ENCODE assay signal across 8 cellular contexts in the genomic region with DNA sequence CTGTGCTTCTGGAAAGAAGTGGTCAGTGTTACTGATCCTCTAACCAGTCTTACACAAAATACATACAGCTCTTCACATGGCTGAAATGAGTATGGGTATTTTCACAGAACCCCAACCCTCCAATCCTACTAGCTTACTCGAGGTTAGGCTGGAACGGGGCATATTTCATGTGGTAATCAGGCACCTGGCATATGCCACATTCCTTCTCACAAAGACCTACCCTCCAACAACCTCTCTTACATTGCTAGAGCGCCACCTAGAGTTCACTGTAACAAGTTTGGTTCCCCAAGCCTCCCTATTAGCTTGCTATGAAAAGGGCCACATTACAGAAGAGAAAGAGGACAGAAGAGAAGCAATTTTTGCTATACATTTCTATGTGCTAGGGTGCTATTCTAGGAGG.
DNase-seq lines count a peak whose midpoint lies in the region; ATAC-seq and TF ChIP-seq lines count a peak whose summit lies in the region.

No MANE protein-coding gene starts in this region.

- H3K36me3 ChIP-seq in right lobe of liver (no peaks in the 10 kb centered on the region), psoas muscle (ENCODE audit: insufficient read depth in 1 of 2, low read depth in 1 of 2) (no peaks in the 10 kb centered on the region)

- H3K4me3 Mint-ChIP-seq in activated T-cell treated with anti-CD3 and anti-CD28 coated beads, Interleukin-2, amount 50 U/mL, for 72 hours: no peak overlapping the region

- DNase-seq in activated T-cell treated with anti-CD3 and anti-CD28 coated beads, Interleukin-2, amount 50 U/mL, for 72 hours: peak; percentile 0 to 1
- DNase-seq in activated T-cell treated with anti-CD3 and anti-CD28 coated beads, Interleukin-2, amount 50 U/mL, for 1 hour: no peak
- peak; percentile 17 for DNase-seq in NCI-H2171 (lab: John Stamatoyannopoulos, UW)
- DNase-seq in astrocyte of the cerebellum (ENCODE audit: low read depth): peak; percentile 9
- no peak for DNase-seq in right lobe of liver
- DNase-seq in psoas muscle: no peak
- no peak for DNase-seq in stimulated activated CD4-positive, alpha-beta T cell treated with anti-CD3 and anti-CD28 coated beads, Interleukin-2, amount 100 ng/mL, for 48 hours

- WGBS in right lobe of liver (ENCODE audit: insufficient coverage, low coverage, low lambda C conversion rate, missing lambda C conversion rate): 3% methylated on average over 3 of the region's 3 CpGs
- 4 to 10% (median 8%) methylated on average over 3 of the region's 3 CpGs for WGBS in psoas muscle, 3 donors

- H3K27ac ChIP-seq in right lobe of liver (no peak overlapping the region), psoas muscle (no peak overlapping the region)

- H3K9me3 Mint-ChIP-seq in activated T-cell treated with anti-CD3 and anti-CD28 coated beads, Interleukin-2, amount 50 U/mL, for 72 hours: no peaks in the 10 kb centered on the region

- in situ Hi-C loops in astrocyte of the cerebellum (cut with HindIII; ENCODE audit: low sequenced_read_pairs): no loop called here

- H3K4me1 Mint-ChIP-seq in activated T-cell treated with anti-CD3 and anti-CD28 coated beads, Interleukin-2, amount 50 U/mL, for 72 hours (ENCODE audit: low read depth): no peaks in the 10 kb centered on the region

- no peaks in the 10 kb centered on the region for H3K27me3 Mint-ChIP-seq in activated T-cell treated with anti-CD3 and anti-CD28 coated beads, Interleukin-2, amount 50 U/mL, for 72 hours (ENCODE audit: low read depth)

- no peaks in the 10 kb centered on the region for H3K36me3 Mint-ChIP-seq in activated T-cell treated with anti-CD3 and anti-CD28 coated beads, Interleukin-2, amount 50 U/mL, for 72 hours (ENCODE audit: insufficient read depth in 2 of 2)

- H3K27ac Mint-ChIP-seq in activated T-cell treated with anti-CD3 and anti-CD28 coated beads, Interleukin-2, amount 50 U/mL, for 72 hours: no peak overlapping the region

- no peak for TF ChIP-seq POLR2A in right lobe of liver (IDR thresholded peaks at IDR 0.05)

- H3K4me1 ChIP-seq in right lobe of liver (no peaks in the 10 kb centered on the region), psoas muscle (no peaks in the 10 kb centered on the region)

- no peak overlapping the region for H3K4me3 ChIP-seq in astrocyte of the cerebellum (ENCODE audit: low read depth, low read length)
- no peak overlapping the region for H3K4me3 ChIP-seq in right lobe of liver
- H3K4me3 ChIP-seq in psoas muscle: no peak overlapping the region

- no peaks in the 10 kb centered on the region for H3K27me3 ChIP-seq in right lobe of liver
- H3K27me3 ChIP-seq in psoas muscle (ENCODE audit: insufficient read depth in 3 of 3, low read length in 2 of 3): no peaks in the 10 kb centered on the region

- ATAC-seq in activated T-cell treated with anti-CD3 and anti-CD28 coated beads, Interleukin-2, amount 50 U/mL, for 72 hours (replicated peaks in 1 of 2): no peak
- ATAC-seq in HG03045 (IDR thresholded peaks at IDR 0.05; ENCODE audit: unreplicated experiment) (peak; percentile 63), right lobe of liver (peak in 2 of 4 donors; percentile 15 to 33), psoas muscle (no peak)

- TF ChIP-seq CTCF in astrocyte of the cerebellum (IDR thresholded peaks at IDR 0.05; ENCODE audit: low read depth, low read length, missing control alignments): peak; percentile 46
- peak in 3 of 4 donors; percentile 11 to 31 (median 16) for TF ChIP-seq CTCF in right lobe of liver (IDR thresholded peaks at IDR 0.05)
- no peak for TF ChIP-seq CTCF in psoas muscle (IDR thresholded peaks at IDR 0.05)

- H3K9me3 ChIP-seq in right lobe of liver: no peaks in the 10 kb centered on the region
- no peaks in the 10 kb centered on the region for H3K9me3 ChIP-seq in psoas muscle

- intact Hi-C loops in right lobe of liver (cut with DNase I) (no loop called here), psoas muscle (cut with DNase I) (no loop called here)

Comparison
In these comparisons a context has a peak if more than half of its experiments do, and no peak if none do; other contexts are left out.
1. DNase-seq: peak in activated T-cell treated with anti-CD3 and anti-CD28 coated beads, Interleukin-2, amount 50 U/mL, for 72 hours (2 of 2), NCI-H2171 (single experiment) and astrocyte of the cerebellum (single experiment); none in activated T-cell treated with anti-CD3 and anti-CD28 coated beads, Interleukin-2, amount 50 U/mL, for 1 hour (single experiment), right lobe of liver (0 of 3), psoas muscle (0 of 2) and stimulated activated CD4-positive, alpha-beta T cell treated with anti-CD3 and anti-CD28 coated beads, Interleukin-2, amount 100 ng/mL, for 48 hours (0 of 2).